In the genomic region with DNA sequence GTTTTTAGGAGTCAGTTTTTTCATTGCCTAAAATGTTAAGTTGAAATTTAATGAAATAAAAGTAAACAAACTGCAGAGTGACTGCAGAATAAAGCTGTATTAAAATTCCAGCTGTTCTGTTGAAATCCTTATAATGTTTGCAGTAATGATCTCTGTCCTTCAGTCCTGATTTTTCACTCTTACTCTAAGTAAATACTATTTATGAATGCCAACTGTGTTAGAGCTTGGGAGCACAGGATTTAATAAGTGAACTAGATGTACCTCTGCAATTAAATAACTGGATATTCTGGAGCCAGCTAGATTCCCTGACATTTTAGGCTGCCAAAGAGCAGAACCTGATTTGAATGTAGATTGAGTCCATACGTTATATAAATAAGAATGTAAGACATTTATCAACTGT, we compare ENCODE assay signal across 5 cellular contexts. TPM values are rescaled to one million over a fixed set of nuclear protein-coding genes. Genes with fewer than 3 reads are reported as not detected.
"Had no signal": no experiment of that assay in that cellular context is flagged by ENCODE, and none has a peak within 500 bp of the region (broad histone marks: within the 10 kb centered on the region; RNA-seq: fewer than 3 reads in every experiment).

No MANE protein-coding gene starts in this region.

RNA-seq across cellular contexts. Expression of a gene that starts 7.9 kb away (rescaled TPM):
- total RNA-seq: HepG2, HT-29, HT1080, IMR-90, K562 had no signal

RNA-seq across cellular contexts. Expression of a gene that starts 51.4 kb away (rescaled TPM):
- total RNA-seq: HT-29, HT1080, IMR-90, K562 had no signal
